Comparison of ENCODE assay signal across 30 cellular contexts in the genomic region with DNA sequence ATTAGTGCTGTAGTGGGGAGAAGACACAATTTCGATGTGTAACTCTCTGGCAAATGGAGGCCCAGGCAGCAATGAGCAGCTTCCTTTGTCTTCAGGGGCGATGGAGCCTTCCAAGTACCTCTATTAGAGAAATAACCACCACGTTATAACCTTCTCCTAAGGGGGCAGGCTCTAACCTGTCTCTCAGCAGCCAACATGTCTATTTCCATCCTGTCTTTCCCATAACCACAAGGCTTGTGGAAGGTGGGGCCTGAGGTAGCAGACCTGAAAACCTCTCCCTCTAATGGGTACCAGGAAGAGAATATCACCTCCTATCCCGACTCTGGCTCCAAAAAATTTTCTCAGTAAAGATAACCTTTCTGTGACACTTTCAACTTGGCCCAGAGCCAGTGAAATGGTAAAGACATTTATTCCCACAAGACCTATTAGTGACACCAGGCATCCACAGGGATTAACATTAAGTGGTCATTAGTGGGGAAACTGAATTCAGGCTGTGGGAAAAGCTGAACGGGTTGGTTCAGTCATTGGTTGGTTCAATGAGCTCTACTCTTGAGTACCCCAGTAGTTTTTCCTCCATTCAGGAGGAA. TPM values are rescaled to one million over a fixed set of nuclear protein-coding genes. Genes with fewer than 3 reads are reported as not detected.
DNase-seq lines count a peak whose midpoint lies in the region; ATAC-seq lines count a peak whose summit lies in the region.
"Had no signal": no experiment of that assay in that cellular context is flagged by ENCODE, and none has a peak within 500 bp of the region (broad histone marks: within the 10 kb centered on the region; RNA-seq: fewer than 3 reads in every experiment).

No MANE protein-coding gene starts in this region.

- H3K4me1 ChIP-seq in naive thymus-derived CD4-positive, alpha-beta T cell (ENCODE audit: control insufficient read depth in 2 of 2, insufficient read depth in 2 of 2, low read length in 2 of 2) = peaks cover 19 to 25% of the 10 kb centered on the region in 2 donors
- H3K4me1 ChIP-seq in HAP-1 = peaks cover 14% of the 10 kb centered on the region

- no peaks in the 10 kb centered on the region for H3K9me3 Mint-ChIP-seq in activated naive CD4-positive, alpha-beta T cell treated with anti-CD3 and anti-CD28 coated beads, Interleukin-2, amount 50 U/mL, for 24 hours
- H3K9me3 Mint-ChIP-seq in activated T-helper 17 cell treated with anti-CD3 and anti-CD28 coated beads, Interleukin-2, amount 50 U/mL, for 72 hours = no peaks in the 10 kb centered on the region
- no peaks in the 10 kb centered on the region for H3K9me3 Mint-ChIP-seq in naive thymus-derived CD4-positive, alpha-beta T cell
- no peaks in the 10 kb centered on the region for H3K9me3 Mint-ChIP-seq in T-helper 2 cell treated with Interferon-gamma antibody and Interleukin-4, amounts not matched to agents 5 μg/mL and 100 μg/mL, for 36 hours
- H3K9me3 Mint-ChIP-seq: activated T-cell treated with anti-CD3 and anti-CD28 coated beads, Interleukin-2, amount 50 U/mL, for 4 hours; CD4-positive, CD25-positive, alpha-beta regulatory T cell; H9; memory B cell; nephron; WTC11 had no signal

- no peak for ATAC-seq in activated T-helper 17 cell treated with anti-CD3 and anti-CD28 coated beads, Interleukin-2, amount 50 U/mL, for 72 hours (replicated peaks)
- no peak for ATAC-seq in naive thymus-derived CD4-positive, alpha-beta T cell
- ATAC-seq in GM18909 (IDR thresholded peaks at IDR 0.05; ENCODE audit: poor library complexity, unreplicated experiment) = no peak
- ATAC-seq: activated T-cell treated with anti-CD3 and anti-CD28 coated beads, Interleukin-2, amount 50 U/mL, for 4 hours; left cardiac atrium; pancreas; right cardiac atrium; Right ventricle myocardium inferior; upper lobe of right lung; WTC11 had no signal

- DNase-seq in activated naive CD4-positive, alpha-beta T cell (lab: John Stamatoyannopoulos, UW) = no peak
- DNase-seq in DMS79 treated with DMSO at 0.1 percent for 48 hours (lab: John Stamatoyannopoulos, UW) (peak; percentile 69), HAP-1 (ENCODE audit: low spot score in 2 of 2) (no peak)
- DNase-seq in naive thymus-derived CD4-positive, alpha-beta T cell = no peak
- no peak for DNase-seq in T-helper 2 cell treated with Interferon-gamma antibody and Interleukin-4, amounts not matched to agents 5 μg/mL and 100 μg/mL, for 36 hours (ENCODE audit: low spot score)
- DNase-seq: ACHN; activated CD8-positive, alpha-beta memory T cell treated with anti-CD3 and anti-CD28 coated beads for 24 hours; activated T-cell treated with anti-CD3 and anti-CD28 coated beads, Interleukin-2, amount 50 U/mL, for 4 hours; CD4-positive, CD25-positive, alpha-beta regulatory T cell; DMS153; H9; head of caudate nucleus; left cardiac atrium; NCI-H1694; NCI-H226; NCI-H774; OCI-M1; pancreas; right cardiac atrium; stimulated activated CD4-positive, alpha-beta T cell treated with anti-CD3 and anti-CD28 coated beads, Interleukin-12 subunit alpha, Interleukin-12 subunit beta, amount 100 ng/mL, for 4 hours; T-helper 9 cell; upper lobe of right lung had no signal

- CTCF ChIA-PET in naive thymus-derived CD4-positive, alpha-beta T cell (lab: Charles Lee) = interaction anchor here (0.6 to 0.7 kb wide), 2 partner anchors 172 to 320 kb away, joined by 3 read pairs; no protein-coding TSS in a partner anchor

- H3K36me3 ChIP-seq in naive thymus-derived CD4-positive, alpha-beta T cell (ENCODE audit: control insufficient read depth in 2 of 3, insufficient read depth in 3 of 3, low read length in 3 of 3) = peaks cover 0 to 7% (median 0%) of the 10 kb centered on the region in 3 experiments
- peaks cover 28% of the 10 kb centered on the region for H3K36me3 ChIP-seq in HAP-1 (replicated peaks)
- H3K36me3 ChIP-seq: pancreas, upper lobe of right lung had no signal

- intact Hi-C loops in naive thymus-derived CD4-positive, alpha-beta T cell (cut with micrococcal nuclease) = loop anchor here (5.0 to 10.0 kb wide), 2 partner anchors 83 to 190 kb away; partner anchors contain the start of gene BICRAL (in 1 of the 2)

- H3K9me3 ChIP-seq in naive thymus-derived CD4-positive, alpha-beta T cell (ENCODE audit: control insufficient read depth in 2 of 3, low read length in 3 of 3) = no peaks in the 10 kb centered on the region
- no peaks in the 10 kb centered on the region for H3K9me3 ChIP-seq in HAP-1
- H3K9me3 ChIP-seq: pancreas, upper lobe of right lung had no signal

- H3K4me3 Mint-ChIP-seq in activated naive CD4-positive, alpha-beta T cell treated with anti-CD3 and anti-CD28 coated beads, Interleukin-2, amount 50 U/mL, for 24 hours = no peak overlapping the region
- H3K4me3 Mint-ChIP-seq in activated T-helper 17 cell treated with anti-CD3 and anti-CD28 coated beads, Interleukin-2, amount 50 U/mL, for 72 hours = peak overlapping the region; percentile 23
- no peak overlapping the region for H3K4me3 Mint-ChIP-seq in naive thymus-derived CD4-positive, alpha-beta T cell
- H3K4me3 Mint-ChIP-seq in T-helper 2 cell treated with Interferon-gamma antibody and Interleukin-4, amounts not matched to agents 5 μg/mL and 100 μg/mL, for 36 hours = no peak overlapping the region
- H3K4me3 Mint-ChIP-seq: H9, memory B cell, nephron, WTC11 had no signal

- H3K27me3 ChIP-seq in naive thymus-derived CD4-positive, alpha-beta T cell (ENCODE audit: control insufficient read depth in 2 of 2, insufficient read depth in 2 of 2, low read length in 2 of 2) = no peaks in the 10 kb centered on the region
- no peaks in the 10 kb centered on the region for H3K27me3 ChIP-seq in HAP-1 (ENCODE audit: low read depth)
- H3K27me3 ChIP-seq: pancreas, upper lobe of right lung had no signal

- in situ Hi-C loops in HAP-1 (cut with MboI; ENCODE audit: low sequenced_read_pairs) = no loop called here

- H3K27ac Mint-ChIP-seq in activated naive CD4-positive, alpha-beta T cell treated with anti-CD3 and anti-CD28 coated beads, Interleukin-2, amount 50 U/mL, for 24 hours = peak overlapping the region; percentile 46
- peak overlapping the region; percentile 82 for H3K27ac Mint-ChIP-seq in activated T-helper 17 cell treated with anti-CD3 and anti-CD28 coated beads, Interleukin-2, amount 50 U/mL, for 72 hours
- peak overlapping the region in 6 of 9 donors; percentile 33 to 62 (median 41) for H3K27ac Mint-ChIP-seq in naive thymus-derived CD4-positive, alpha-beta T cell
- no peak overlapping the region for H3K27ac Mint-ChIP-seq in T-helper 2 cell treated with Interferon-gamma antibody and Interleukin-4, amounts not matched to agents 5 μg/mL and 100 μg/mL, for 36 hours
- H3K27ac Mint-ChIP-seq: H9, nephron, WTC11 had no signal

- H3K4me1 Mint-ChIP-seq in activated naive CD4-positive, alpha-beta T cell treated with anti-CD3 and anti-CD28 coated beads, Interleukin-2, amount 50 U/mL, for 24 hours = peaks cover 55% of the 10 kb centered on the region
- H3K4me1 Mint-ChIP-seq in activated T-helper 17 cell treated with anti-CD3 and anti-CD28 coated beads, Interleukin-2, amount 50 U/mL, for 72 hours = peaks cover 29% of the 10 kb centered on the region
- peaks cover 21 to 45% (median 36%) of the 10 kb centered on the region in 7 donors for H3K4me1 Mint-ChIP-seq in naive thymus-derived CD4-positive, alpha-beta T cell
- H3K4me1 Mint-ChIP-seq in T-helper 2 cell treated with Interferon-gamma antibody and Interleukin-4, amounts not matched to agents 5 μg/mL and 100 μg/mL, for 36 hours (ENCODE audit: low read depth) = peaks cover 20% of the 10 kb centered on the region

- peak overlapping the region; percentile 12 for H3K27ac ChIP-seq in naive thymus-derived CD4-positive, alpha-beta T cell (ENCODE audit: low read depth, low read length)
- H3K27ac ChIP-seq: coronary artery, pancreas, upper lobe of right lung had no signal

- H3K36me3 Mint-ChIP-seq in activated naive CD4-positive, alpha-beta T cell treated with anti-CD3 and anti-CD28 coated beads, Interleukin-2, amount 50 U/mL, for 24 hours = peaks cover 3% of the 10 kb centered on the region
- peaks cover 41% of the 10 kb centered on the region for H3K36me3 Mint-ChIP-seq in activated T-helper 17 cell treated with anti-CD3 and anti-CD28 coated beads, Interleukin-2, amount 50 U/mL, for 72 hours (ENCODE audit: low read depth)
- H3K36me3 Mint-ChIP-seq in naive thymus-derived CD4-positive, alpha-beta T cell = peaks cover 0 to 18% (median 5%) of the 10 kb centered on the region in 5 donors
- peaks cover 22% of the 10 kb centered on the region for H3K36me3 Mint-ChIP-seq in T-helper 2 cell treated with Interferon-gamma antibody and Interleukin-4, amounts not matched to agents 5 μg/mL and 100 μg/mL, for 36 hours (ENCODE audit: low read depth)
- H3K36me3 Mint-ChIP-seq: WTC11 had no signal

- POLR2A ChIA-PET in naive thymus-derived CD4-positive, alpha-beta T cell (lab: Charles Lee) = interaction anchor here (0.7 to 1.4 kb wide), 4 partner anchors 9 to 46 kb away, joined by 3 to 7 read pairs (median 4); partner anchors contain the start of genes CNPY3, GNMT and PPP2R5D

- H3K27me3 Mint-ChIP-seq in activated naive CD4-positive, alpha-beta T cell treated with anti-CD3 and anti-CD28 coated beads, Interleukin-2, amount 50 U/mL, for 24 hours = no peaks in the 10 kb centered on the region
- no peaks in the 10 kb centered on the region for H3K27me3 Mint-ChIP-seq in activated T-helper 17 cell treated with anti-CD3 and anti-CD28 coated beads, Interleukin-2, amount 50 U/mL, for 72 hours
- H3K27me3 Mint-ChIP-seq in naive thymus-derived CD4-positive, alpha-beta T cell = no peaks in the 10 kb centered on the region
- no peaks in the 10 kb centered on the region for H3K27me3 Mint-ChIP-seq in T-helper 2 cell treated with Interferon-gamma antibody and Interleukin-4, amounts not matched to agents 5 μg/mL and 100 μg/mL, for 36 hours (ENCODE audit: low read depth)
- H3K27me3 Mint-ChIP-seq: CD4-positive, CD25-positive, alpha-beta regulatory T cell; memory B cell had no signal

- no peak overlapping the region for H3K4me3 ChIP-seq in naive thymus-derived CD4-positive, alpha-beta T cell (ENCODE audit: low read length)
- no peak overlapping the region for H3K4me3 ChIP-seq in HAP-1
- H3K4me3 ChIP-seq: coronary artery, pancreas, upper lobe of right lung had no signal

RNA-seq across cellular contexts. Expression of gene PEX6, which starts 4.0 kb away (rescaled TPM):
- 10 to 100 TPM in 1 of 2 donors, 1 to 10 TPM in 1; 9.6 to 16.4 TPM for total RNA-seq in activated T-helper 17 cell treated with anti-CD3 and anti-CD28 coated beads, Interleukin-2, amount 50 U/mL, for 72 hours
- 10 to 100 TPM; 14.1 to 42.3 (median 28.0) TPM for total RNA-seq in naive thymus-derived CD4-positive, alpha-beta T cell
- polyA plus RNA-seq in naive thymus-derived CD4-positive, alpha-beta T cell = 10 to 100 TPM; 21.2 to 24.6 TPM

RNA-seq across cellular contexts. Expression of gene PPP2R5D, which starts 9.4 kb away (rescaled TPM):
- 10 to 100 TPM; 55.8 to 62.5 TPM for total RNA-seq in activated T-helper 17 cell treated with anti-CD3 and anti-CD28 coated beads, Interleukin-2, amount 50 U/mL, for 72 hours
- 10 to 100 TPM; 19.7 to 60.4 (median 28.2) TPM for total RNA-seq in naive thymus-derived CD4-positive, alpha-beta T cell
- 10 to 100 TPM; 21.5 to 34.0 TPM for polyA plus RNA-seq in naive thymus-derived CD4-positive, alpha-beta T cell

RNA-seq across cellular contexts. Expression of gene GNMT, which starts 14.5 kb away (rescaled TPM):
- under 1 TPM; 0.24 to 0.30 TPM for total RNA-seq in activated T-helper 17 cell treated with anti-CD3 and anti-CD28 coated beads, Interleukin-2, amount 50 U/mL, for 72 hours
- 1 to 10 TPM in 3 of 5 experiments, under 1 TPM in 2; 0.95 to 2.6 (median 1.1) TPM for total RNA-seq in naive thymus-derived CD4-positive, alpha-beta T cell
- polyA plus RNA-seq in naive thymus-derived CD4-positive, alpha-beta T cell = not detected

RNA-seq across cellular contexts. Expression of gene MEA1, which starts 38.7 kb away (rescaled TPM):
- total RNA-seq in activated T-helper 17 cell treated with anti-CD3 and anti-CD28 coated beads, Interleukin-2, amount 50 U/mL, for 72 hours = 10 to 100 TPM; 75.7 to 93.8 TPM
- 10 to 100 TPM; 20.3 to 58.0 (median 32.7) TPM for total RNA-seq in naive thymus-derived CD4-positive, alpha-beta T cell
- polyA plus RNA-seq in naive thymus-derived CD4-positive, alpha-beta T cell = 10 to 100 TPM; 58.2 to 72.3 TPM

RNA-seq across cellular contexts. Expression of gene KLHDC3, which starts 39.0 kb away (rescaled TPM):
- 10 to 100 TPM; 64.0 to 65.6 TPM for total RNA-seq in activated T-helper 17 cell treated with anti-CD3 and anti-CD28 coated beads, Interleukin-2, amount 50 U/mL, for 72 hours
- total RNA-seq in naive thymus-derived CD4-positive, alpha-beta T cell = 10 to 100 TPM; 39.9 to 76.9 (median 67.4) TPM
- 100 to 1,000 TPM; 128 to 145 TPM for polyA plus RNA-seq in naive thymus-derived CD4-positive, alpha-beta T cell
